Comparison of ENCODE assay signal across 8 cellular contexts in genomic region chr4:118849867-118850812, GRCh38. TPM values are rescaled to one million over a fixed set of nuclear protein-coding genes. Genes with fewer than 3 reads are reported as not detected.
DNase-seq lines count a peak whose midpoint lies in the region; ATAC-seq and TF ChIP-seq lines count a peak whose summit lies in the region.

No MANE protein-coding gene starts in this region.

- intact Hi-C loops in sigmoid colon (cut with DNase I) = no loop called here

- H3K27me3 ChIP-seq in sigmoid colon = no peaks in the 10 kb centered on the region

- peaks cover 7% of the 10 kb centered on the region for H3K27me3 Mint-ChIP-seq in activated CD8-positive, alpha-beta T cell treated with anti-CD3 and anti-CD28 coated beads, Interleukin-2, amount 10 ng/mL, durations not matched to agents 7 days and 5 days (ENCODE audit: low read depth)

- peaks cover 20% of the 10 kb centered on the region for H3K36me3 Mint-ChIP-seq in activated CD8-positive, alpha-beta T cell treated with anti-CD3 and anti-CD28 coated beads, Interleukin-2, amount 10 ng/mL, durations not matched to agents 7 days and 5 days (ENCODE audit: low read depth)

- H3K4me3 Mint-ChIP-seq in activated CD8-positive, alpha-beta T cell treated with anti-CD3 and anti-CD28 coated beads, Interleukin-2, amount 10 ng/mL, durations not matched to agents 7 days and 5 days = peak overlapping the region; percentile 86

- no peaks in the 10 kb centered on the region for H3K9me3 ChIP-seq in sigmoid colon

- peaks cover 0 to 6% (median 3%) of the 10 kb centered on the region in 4 donors for H3K4me1 ChIP-seq in sigmoid colon

- no peak for TF ChIP-seq EP300 in sigmoid colon (IDR thresholded peaks at IDR 0.05)

- H3K27ac Mint-ChIP-seq in activated CD8-positive, alpha-beta T cell treated with anti-CD3 and anti-CD28 coated beads, Interleukin-2, amount 10 ng/mL, durations not matched to agents 7 days and 5 days = peak overlapping the region; percentile 92

- no peaks in the 10 kb centered on the region for H3K9me3 Mint-ChIP-seq in activated CD8-positive, alpha-beta T cell treated with anti-CD3 and anti-CD28 coated beads, Interleukin-2, amount 10 ng/mL, durations not matched to agents 7 days and 5 days (ENCODE audit: insufficient read depth)

- CTCF ChIA-PET in GM10248 (lab: Yijun Ruan, JAX) = interaction anchor here (1.0 to 2.5 kb wide), 3 partner anchors 11 to 33 kb away, joined by 3 to 13 read pairs (median 3); partner anchors contain the start of gene SEC24D
- CTCF ChIA-PET in activated CD8-positive, alpha-beta T cell treated with anti-CD3 and anti-CD28 coated beads, Interleukin-2, amount 10 ng/mL, durations not matched to agents 7 days and 5 days (lab: Charles Lee) = interaction anchor here (0.7 to 6.8 kb wide), 9 partner anchors 11 to 427 kb away, joined by 3 to 43 read pairs (median 3); no protein-coding TSS in a partner anchor

- 41 to 48% methylated on average over 7 of the region's 7 CpGs for WGBS in sigmoid colon, 2 donors

- POLR2A ChIA-PET in GM10248 (lab: Yijun Ruan, JAX) = no interaction called here
- POLR2A ChIA-PET in activated CD8-positive, alpha-beta T cell treated with anti-CD3 and anti-CD28 coated beads, Interleukin-2, amount 10 ng/mL, durations not matched to agents 7 days and 5 days (lab: Charles Lee) = interaction anchor here (0.6 to 1.8 kb wide), 3 partner anchors 10 to 25 kb away, joined by 3 to 14 read pairs (median 4); partner anchors contain the start of gene SEC24D

- peaks cover 24% of the 10 kb centered on the region for H3K4me1 Mint-ChIP-seq in activated CD8-positive, alpha-beta T cell treated with anti-CD3 and anti-CD28 coated beads, Interleukin-2, amount 10 ng/mL, durations not matched to agents 7 days and 5 days (ENCODE audit: low read depth)

- no peak for TF ChIP-seq POLR2A in sigmoid colon (IDR thresholded peaks at IDR 0.05)

- H3K4me3 ChIP-seq in Jurkat, Clone E6-1 (ENCODE audit: low read length) = peak overlapping the region; percentile 25
- peak overlapping the region; percentile 11 to 37 (median 34) for H3K4me3 ChIP-seq in sigmoid colon

- no peaks in the 10 kb centered on the region for H3K36me3 ChIP-seq in sigmoid colon

- TF ChIP-seq CTCF in GM10248 (IDR thresholded peaks at IDR 0.05; ENCODE audit: control extremely low read depth, extremely low read depth, low read depth, missing control alignments) (no peak), sigmoid colon (IDR thresholded peaks at IDR 0.05) (no peak)

- ATAC-seq in GM21529 (IDR thresholded peaks at IDR 0.05; ENCODE audit: unreplicated experiment) = peak; percentile 97
- ATAC-seq in activated CD8-positive, alpha-beta T cell treated with anti-CD3 and anti-CD28 coated beads, Interleukin-2, amount 10 ng/mL, durations not matched to agents 7 days and 5 days = peak; percentile 97

- DNase-seq in GM10248 (ENCODE audit: extremely low spot score) (peak; percentile 34), germinal center (ENCODE audit: low spot score) (peak; percentile 32), sigmoid colon (no peak), globus pallidus (ENCODE audit: low spot score) (no peak), NCI-H345 (lab: John Stamatoyannopoulos, UW) (no peak)
- no peak for DNase-seq in Jurkat, Clone E6-1 (ENCODE audit: low read depth, low spot score)
- DNase-seq in activated CD8-positive, alpha-beta T cell treated with anti-CD3 and anti-CD28 coated beads, Interleukin-2, amount 10 ng/mL, durations not matched to agents 7 days and 5 days = peak; percentile 68

- no peak overlapping the region for H3K27ac ChIP-seq in sigmoid colon

RNA-seq across cellular contexts. Expression of gene SEC24D, which starts 14.2 kb away (rescaled TPM):
- 22.8 TPM for polyA plus RNA-seq in Jurkat, Clone E6-1 (2012; ENCODE audit: insufficient read depth, insufficient read length)
- total RNA-seq in activated CD8-positive, alpha-beta T cell treated with anti-CD3 and anti-CD28 coated beads, Interleukin-2, amount 10 ng/mL, durations not matched to agents 7 days and 5 days = 10 to 100 TPM; 29.5 to 32.7 TPM
- total RNA-seq in sigmoid colon = 10 to 100 TPM; 27.6 to 42.4 (median 33.4) TPM
- polyA plus RNA-seq in sigmoid colon = 10 to 100 TPM; 18.6 to 27.0 (median 18.7) TPM

RNA-seq across cellular contexts. Expression of gene SYNPO2, which starts 38.5 kb away (rescaled TPM):
- polyA plus RNA-seq in Jurkat, Clone E6-1 (2012; ENCODE audit: insufficient read depth, insufficient read length) = not detected
- total RNA-seq in activated CD8-positive, alpha-beta T cell treated with anti-CD3 and anti-CD28 coated beads, Interleukin-2, amount 10 ng/mL, durations not matched to agents 7 days and 5 days = under 1 TPM; 0.60 to 0.74 TPM
- 1,000 to 10,000 TPM in 3 of 4 donors, 100 to 1,000 TPM in 1; 611 to 1,591 (median 1,204) TPM for total RNA-seq in sigmoid colon
- 10 to 100 TPM in 1 of 3 donors, 1 to 10 TPM in 2; 2.1 to 34.6 (median 9.0) TPM for polyA plus RNA-seq in sigmoid colon

Comparison
In these comparisons a context has a peak if more than half of its experiments do, and no peak if none do; other contexts are left out.
1. DNase-seq: peak in GM10248 (single experiment), activated CD8-positive, alpha-beta T cell treated with anti-CD3 and anti-CD28 coated beads, Interleukin-2, amount 10 ng/mL, durations not matched to agents 7 days and 5 days (single experiment) and germinal center (single experiment); none in Jurkat, Clone E6-1 (single experiment), sigmoid colon (single experiment), globus pallidus (single experiment) and NCI-H345 (single experiment).
2. RNA of gene SYNPO2, which starts 38.5 kb away (total RNA-seq): 611 to 1,591 TPM in sigmoid colon; 0.60 to 0.74 TPM in activated CD8-positive, alpha-beta T cell treated with anti-CD3 and anti-CD28 coated beads, Interleukin-2, amount 10 ng/mL, durations not matched to agents 7 days and 5 days; every median in the first group is over 100 times any median in the second.